Comparison of ENCODE assay signal across 8 cellular contexts in the genomic region with DNA sequence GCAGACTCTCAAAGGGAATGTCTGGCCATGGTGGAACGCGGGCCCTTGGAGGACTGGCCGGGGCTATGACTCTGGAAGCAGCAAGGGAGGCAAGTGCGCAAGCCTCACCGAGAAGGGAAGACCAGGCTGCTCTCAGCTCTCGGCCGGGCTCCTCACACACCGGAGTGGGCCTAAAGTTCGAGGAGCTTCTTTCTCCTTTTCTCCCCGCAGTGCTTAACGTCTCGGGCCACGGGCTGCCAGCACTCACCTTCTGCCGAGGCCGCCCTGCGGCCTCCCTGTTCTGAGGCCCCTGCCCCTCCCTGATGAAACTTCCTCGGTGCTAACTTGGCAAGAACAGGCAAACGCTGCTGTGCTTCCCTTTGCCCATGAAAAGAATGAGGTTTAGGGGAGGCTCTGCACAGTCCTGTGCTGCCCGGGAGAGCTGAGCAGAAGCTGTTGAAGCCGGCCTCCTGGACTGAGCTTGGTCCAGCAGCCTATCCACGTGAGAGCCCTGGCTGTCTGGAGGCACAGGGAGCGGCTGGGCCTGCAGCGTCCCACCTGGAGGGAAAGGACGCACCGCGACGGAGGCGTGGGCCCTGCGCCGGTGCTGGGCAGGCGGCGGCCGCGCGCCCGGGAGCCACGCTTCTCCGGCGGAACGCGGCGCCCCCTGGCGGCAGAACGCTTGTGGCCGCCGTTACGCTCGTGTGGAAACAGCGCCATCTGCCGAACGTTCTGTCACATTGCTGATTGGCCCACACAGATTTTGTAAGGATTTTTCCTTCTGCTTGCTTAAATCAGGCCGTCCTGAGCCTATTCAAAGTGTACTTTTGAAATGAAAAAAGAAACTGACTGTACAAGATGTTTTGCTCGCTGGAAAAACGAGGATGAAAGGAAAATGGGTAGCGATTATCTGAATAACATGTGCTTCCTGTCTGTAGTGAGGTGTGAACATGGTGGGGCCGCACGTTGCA.
DNase-seq lines count a peak whose midpoint lies in the region; ATAC-seq and TF ChIP-seq lines count a peak whose summit lies in the region.

No MANE protein-coding gene starts in this region.

- no peak overlapping the region for H3K27ac Mint-ChIP-seq in activated CD4-positive, alpha-beta T cell treated with anti-CD3 and anti-CD28 coated beads, Interleukin-2, amount 10 ng/mL, durations not matched to agents 7 days and 5 days
- H3K27ac Mint-ChIP-seq in dendritic cell treated with granulocyte-macrophage colony-stimulating factor and Interleukin-4, amounts not matched to agents 40 ng/mL and 50 ng/mL, for 4 days, result no peak overlapping the region

- H3K27ac ChIP-seq in right lobe of liver, result no peak overlapping the region

- peak; percentile 80 for DNase-seq in AG20443 (ENCODE audit: low spot score)
- peak; percentile 77 for DNase-seq in NCI-H345 (lab: John Stamatoyannopoulos, UW)
- DNase-seq in activated CD4-positive, alpha-beta T cell treated with anti-CD3 and anti-CD28 coated beads, Interleukin-2, amount 10 ng/mL, durations not matched to agents 7 days and 5 days, result peak; percentile 76
- DNase-seq in right lobe of liver, result peak; percentile 76 to 80 (median 79)
- DNase-seq in stimulated activated CD4-positive, alpha-beta T cell treated with anti-CD3 and anti-CD28 coated beads, TNF-alpha, amount 100 ng/mL, for 1 hour (ENCODE audit: low read depth in 3 of 3, low spot score in 1 of 3), result peak; percentile 25 to 72 (median 67)

- peaks cover 0 to 3% (median 0%) of the 10 kb centered on the region in 4 donors for H3K4me1 ChIP-seq in right lobe of liver

- no peaks in the 10 kb centered on the region for H3K36me3 Mint-ChIP-seq in activated CD4-positive, alpha-beta T cell treated with anti-CD3 and anti-CD28 coated beads, Interleukin-2, amount 10 ng/mL, durations not matched to agents 7 days and 5 days (ENCODE audit: low read depth)
- H3K36me3 Mint-ChIP-seq in dendritic cell treated with granulocyte-macrophage colony-stimulating factor and Interleukin-4, amounts not matched to agents 40 ng/mL and 50 ng/mL, for 4 days (ENCODE audit: low read depth), result no peaks in the 10 kb centered on the region

- TF ChIP-seq POLR2A in right lobe of liver (IDR thresholded peaks at IDR 0.05), result no peak

- no peaks in the 10 kb centered on the region for H3K9me3 ChIP-seq in right lobe of liver

- intact Hi-C loops in dendritic cell treated with granulocyte-macrophage colony-stimulating factor and Interleukin-4, amounts not matched to agents 40 ng/mL and 50 ng/mL, for 4 days (cut with micrococcal nuclease), result loop anchor here (1.0 to 5.0 kb wide), 3 partner anchors 386 to 633 kb away; no protein-coding TSS in a partner anchor
- intact Hi-C loops in right lobe of liver (cut with DNase I), result no loop called here

- no peak overlapping the region for H3K4me3 Mint-ChIP-seq in activated CD4-positive, alpha-beta T cell treated with anti-CD3 and anti-CD28 coated beads, Interleukin-2, amount 10 ng/mL, durations not matched to agents 7 days and 5 days
- H3K4me3 Mint-ChIP-seq in dendritic cell treated with granulocyte-macrophage colony-stimulating factor and Interleukin-4, amounts not matched to agents 40 ng/mL and 50 ng/mL, for 4 days, result peak overlapping the region; percentile 64

- H3K36me3 ChIP-seq in right lobe of liver, result no peaks in the 10 kb centered on the region

- H3K4me1 Mint-ChIP-seq in activated CD4-positive, alpha-beta T cell treated with anti-CD3 and anti-CD28 coated beads, Interleukin-2, amount 10 ng/mL, durations not matched to agents 7 days and 5 days, result peaks cover 4% of the 10 kb centered on the region
- peaks cover 9% of the 10 kb centered on the region for H3K4me1 Mint-ChIP-seq in dendritic cell treated with granulocyte-macrophage colony-stimulating factor and Interleukin-4, amounts not matched to agents 40 ng/mL and 50 ng/mL, for 4 days (ENCODE audit: low read depth)

- no peaks in the 10 kb centered on the region for H3K27me3 ChIP-seq in right lobe of liver

- no peaks in the 10 kb centered on the region for H3K9me3 Mint-ChIP-seq in activated CD4-positive, alpha-beta T cell treated with anti-CD3 and anti-CD28 coated beads, Interleukin-2, amount 10 ng/mL, durations not matched to agents 7 days and 5 days
- H3K9me3 Mint-ChIP-seq in dendritic cell treated with granulocyte-macrophage colony-stimulating factor and Interleukin-4, amounts not matched to agents 40 ng/mL and 50 ng/mL, for 4 days, result no peaks in the 10 kb centered on the region

- CTCF ChIA-PET in activated CD4-positive, alpha-beta T cell treated with anti-CD3 and anti-CD28 coated beads, Interleukin-2, amount 10 ng/mL, durations not matched to agents 7 days and 5 days (lab: Charles Lee), result interaction anchor here (0.6 to 2.0 kb wide), 10 partner anchors 10 to 651 kb away, joined by 3 to 7 read pairs (median 3); a partner anchor contains a TSS

- peak overlapping the region; percentile 9 to 31 (median 16) for H3K4me3 ChIP-seq in right lobe of liver

- 18% methylated on average over 22 of the region's 57 CpGs for WGBS in right lobe of liver (ENCODE audit: insufficient coverage, low coverage, low lambda C conversion rate, missing lambda C conversion rate)

- TF ChIP-seq CTCF in right lobe of liver (IDR thresholded peaks at IDR 0.05), result peak; percentile 99 to 100 (median 100)

- H3K27me3 Mint-ChIP-seq in activated CD4-positive, alpha-beta T cell treated with anti-CD3 and anti-CD28 coated beads, Interleukin-2, amount 10 ng/mL, durations not matched to agents 7 days and 5 days, result peaks cover 12% of the 10 kb centered on the region
- peaks cover 55% of the 10 kb centered on the region for H3K27me3 Mint-ChIP-seq in dendritic cell treated with granulocyte-macrophage colony-stimulating factor and Interleukin-4, amounts not matched to agents 40 ng/mL and 50 ng/mL, for 4 days

- ATAC-seq in GM18868 (IDR thresholded peaks at IDR 0.05; ENCODE audit: unreplicated experiment) (peak; percentile 91), HG03103 (IDR thresholded peaks at IDR 0.05; ENCODE audit: low read depth, unreplicated experiment) (peak; percentile 91), right lobe of liver (peak; percentile 98 to 100 (median 98))

- POLR2A ChIA-PET in activated CD4-positive, alpha-beta T cell treated with anti-CD3 and anti-CD28 coated beads, Interleukin-2, amount 10 ng/mL, durations not matched to agents 7 days and 5 days (lab: Charles Lee), result no interaction called here
